Comparison of ENCODE assay signal across 1 cellular context in genomic region chr13:49936085-49936942, GRCh38.
TF ChIP-seq lines count a peak whose summit lies in the region.

A gene with protein sequence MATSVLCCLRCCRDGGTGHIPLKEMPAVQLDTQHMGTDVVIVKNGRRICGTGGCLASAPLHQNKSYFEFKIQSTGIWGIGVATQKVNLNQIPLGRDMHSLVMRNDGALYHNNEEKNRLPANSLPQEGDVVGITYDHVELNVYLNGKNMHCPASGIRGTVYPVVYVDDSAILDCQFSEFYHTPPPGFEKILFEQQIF (minus strand): TSS chr13:49936340. CDS start chr13:49936235, 105 bp downstream.

TF ChIP-seq in K562, 482 proteins besides CTCF, POLR2A, EP300 and RAD21 (continued from another document and continues in another):
- TF ChIP-seq, protein P1, sequence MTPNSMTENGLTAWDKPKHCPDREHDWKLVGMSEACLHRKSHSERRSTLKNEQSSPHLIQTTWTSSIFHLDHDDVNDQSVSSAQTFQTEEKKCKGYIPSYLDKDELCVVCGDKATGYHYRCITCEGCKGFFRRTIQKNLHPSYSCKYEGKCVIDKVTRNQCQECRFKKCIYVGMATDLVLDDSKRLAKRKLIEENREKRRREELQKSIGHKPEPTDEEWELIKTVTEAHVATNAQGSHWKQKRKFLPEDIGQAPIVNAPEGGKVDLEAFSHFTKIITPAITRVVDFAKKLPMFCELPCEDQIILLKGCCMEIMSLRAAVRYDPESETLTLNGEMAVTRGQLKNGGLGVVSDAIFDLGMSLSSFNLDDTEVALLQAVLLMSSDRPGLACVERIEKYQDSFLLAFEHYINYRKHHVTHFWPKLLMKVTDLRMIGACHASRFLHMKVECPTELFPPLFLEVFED (CRISPR knock-in tag; conservative IDR thresholded peaks at IDR 0.05), result 0 out of 2 replicates have a peak, but pooled peaks have one; percentile 8
- TF ChIP-seq ZNF274 (IDR thresholded peaks at IDR 0.05; ENCODE audit: borderline replicate concordance, low read depth, low read length) (no peak), ZNF263 (CRISPR knock-in tag; IDR thresholded peaks at IDR 0.05; ENCODE audit: borderline replicate concordance) (0 out of 2 replicates have a peak, but pooled peaks have one; percentile 22), FOXM1 (IDR thresholded peaks at IDR 0.05; ENCODE audit: low read depth) (peak; percentile 59), FOXM1 (CRISPR knock-in tag; IDR thresholded peaks at IDR 0.05; ENCODE audit: low read depth) (no peak), NKRF (IDR thresholded peaks at IDR 0.05; ENCODE audit: borderline replicate concordance) (peak; percentile 45; the same call in 1 of the 2 replicates), SIN3A (IDR thresholded peaks at IDR 0.05; ENCODE audit: borderline replicate concordance in 2 of 2, control insufficient read depth in 1 of 2, low read depth in 2 of 2, low read length in 2 of 2) (peak in 1 of 2 experiments; percentile 57; a peak in 1 of 4 replicates), ZNF436 (CRISPR knock-in tag; IDR thresholded peaks at IDR 0.05) (no peak), ZNF586 (CRISPR knock-in tag; conservative IDR thresholded peaks at IDR 0.05) (no peak), ZFPM2 (CRISPR knock-in tag; IDR thresholded peaks at IDR 0.05) (no peak), FOXJ3 (CRISPR knock-in tag; IDR thresholded peaks at IDR 0.05) (no peak), ZNF318 (IDR thresholded peaks at IDR 0.05; ENCODE audit: borderline replicate concordance in 1 of 2, low read depth in 1 of 2) (no peak), RFX5 (IDR thresholded peaks at IDR 0.05; ENCODE audit: low read depth, low read length) (no peak), ATF2 (CRISPR knock-in tag; IDR thresholded peaks at IDR 0.05) (no peak), ZNF354B (CRISPR knock-in tag; IDR thresholded peaks at IDR 0.05) (no peak), CHAMP1 (IDR thresholded peaks at IDR 0.05) (peak; percentile 99), HSF4 (CRISPR knock-in tag; IDR thresholded peaks at IDR 0.05; ENCODE audit: borderline replicate concordance) (no peak), SNIP1 (IDR thresholded peaks at IDR 0.05; ENCODE audit: low read depth) (peak; percentile 71; the same call in 1 of the 2 replicates), AFF1 (IDR thresholded peaks at IDR 0.05; ENCODE audit: low read depth in 1 of 2, partially characterized antibody in 2 of 2) (no peak), GABPA (tag; conservative IDR thresholded peaks at IDR 0.05; ENCODE audit: low read depth) (peak; percentile 39), ZNF316 (IDR thresholded peaks at IDR 0.05) (no peak), PTBP1 (IDR thresholded peaks at IDR 0.05; ENCODE audit: low read depth, low read length) (no peak), HDAC1 (IDR thresholded peaks at IDR 0.05) (no peak), CXXC5 (CRISPR knock-in tag; IDR thresholded peaks at IDR 0.05) (peak; percentile 60; the same call in 1 of the 2 replicates)
- TF ChIP-seq, protein P2, sequence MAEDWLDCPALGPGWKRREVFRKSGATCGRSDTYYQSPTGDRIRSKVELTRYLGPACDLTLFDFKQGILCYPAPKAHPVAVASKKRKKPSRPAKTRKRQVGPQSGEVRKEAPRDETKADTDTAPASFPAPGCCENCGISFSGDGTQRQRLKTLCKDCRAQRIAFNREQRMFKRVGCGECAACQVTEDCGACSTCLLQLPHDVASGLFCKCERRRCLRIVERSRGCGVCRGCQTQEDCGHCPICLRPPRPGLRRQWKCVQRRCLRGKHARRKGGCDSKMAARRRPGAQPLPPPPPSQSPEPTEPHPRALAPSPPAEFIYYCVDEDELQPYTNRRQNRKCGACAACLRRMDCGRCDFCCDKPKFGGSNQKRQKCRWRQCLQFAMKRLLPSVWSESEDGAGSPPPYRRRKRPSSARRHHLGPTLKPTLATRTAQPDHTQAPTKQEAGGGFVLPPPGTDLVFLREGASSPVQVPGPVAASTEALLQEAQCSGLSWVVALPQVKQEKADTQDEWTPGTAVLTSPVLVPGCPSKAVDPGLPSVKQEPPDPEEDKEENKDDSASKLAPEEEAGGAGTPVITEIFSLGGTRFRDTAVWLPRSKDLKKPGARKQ (CRISPR knock-in tag; IDR thresholded peaks at IDR 0.05), result no peak
